26 cellular contexts compared by ENCODE assay signal in the genomic region with DNA sequence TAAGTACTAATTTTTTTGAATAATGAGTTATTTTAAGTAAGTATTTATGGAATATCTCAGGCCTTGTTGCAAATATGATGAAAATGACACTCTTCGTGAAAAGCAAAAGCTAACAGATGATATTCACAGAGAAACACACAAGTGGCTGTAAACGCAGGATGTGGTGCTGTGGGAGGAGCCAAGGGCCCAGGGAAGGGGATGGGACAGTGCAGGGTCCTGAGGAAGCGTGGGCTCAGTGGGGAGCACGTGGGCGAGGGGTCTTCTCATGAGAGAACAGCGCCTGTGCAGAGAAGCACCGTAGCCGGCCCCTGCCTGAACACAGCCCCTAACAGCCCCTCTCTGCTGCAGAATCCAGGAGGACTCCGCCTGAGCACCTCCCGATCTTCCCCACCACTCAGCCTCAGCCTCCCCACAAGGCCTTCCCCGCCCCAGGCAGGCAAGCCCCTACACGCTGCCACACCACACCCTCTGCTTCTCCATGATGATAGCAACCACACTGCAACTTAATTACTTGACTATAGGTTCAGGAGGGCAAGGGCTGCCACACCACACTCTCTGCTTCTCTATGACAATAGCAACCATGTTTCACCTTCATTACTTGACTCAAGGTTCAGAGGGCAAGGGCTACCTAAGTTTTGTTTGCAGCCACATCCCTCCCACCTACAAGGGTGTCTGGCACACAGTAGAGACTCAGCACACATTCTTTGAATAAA.
"Had no signal": no experiment of that assay in that cellular context is flagged by ENCODE, and none has a peak within 500 bp of the region (broad histone marks: within the 10 kb centered on the region; RNA-seq: fewer than 3 reads in every experiment).

No MANE protein-coding gene starts in this region.

- ATAC-seq: activated CD4-positive, alpha-beta T cell treated with anti-CD3 and anti-CD28 coated beads for 36 hours; effector memory CD8-positive, alpha-beta T cell; esophagus mucosa; left ventricle myocardium superior had no signal

- H3K4me1 Mint-ChIP-seq: activated B cell treated with CpG ODN at 0.5 μM for 24 hours; activated CD4-positive, alpha-beta T cell treated with anti-CD3 and anti-CD28 coated beads for 36 hours; activated naive CD8-positive, alpha-beta T cell treated with anti-CD3 and anti-CD28 coated beads for 36 hours; nephron had no signal

- H3K36me3 Mint-ChIP-seq: activated naive CD8-positive, alpha-beta T cell treated with anti-CD3 and anti-CD28 coated beads for 36 hours had no signal

- H3K4me3 Mint-ChIP-seq: activated B cell treated with CpG ODN at 0.5 μM for 24 hours; activated CD4-positive, alpha-beta T cell treated with anti-CD3 and anti-CD28 coated beads for 36 hours; activated naive CD8-positive, alpha-beta T cell treated with anti-CD3 and anti-CD28 coated beads for 36 hours; activated T-cell treated with anti-CD3 and anti-CD28 coated beads, Interleukin-2, amount 50 U/mL, for 4 hours; effector memory CD8-positive, alpha-beta T cell; nephron; T-helper 1 cell treated with Interleukin-12 subunit alpha and Interleukin-12 subunit beta and Interleukin-4 antibody, amounts not matched to agents 30 μg/mL and 1 μg/mL, for 36 hours had no signal

- H3K27ac Mint-ChIP-seq: activated B cell treated with CpG ODN at 0.5 μM for 24 hours; activated CD4-positive, alpha-beta T cell treated with anti-CD3 and anti-CD28 coated beads for 36 hours; activated naive CD8-positive, alpha-beta T cell treated with anti-CD3 and anti-CD28 coated beads for 36 hours; activated T-helper 2 cell treated with anti-CD3 and anti-CD28 coated beads, Interferon-gamma antibody, Interleukin-2, Interleukin-4, amounts not matched to agents 10 μg/mL and 5 μg/mL and 100 μg/mL, durations not matched to agents 14 hours and 24 hours and 36 hours; effector memory CD8-positive, alpha-beta T cell; nephron; T-helper 1 cell treated with Interleukin-12 subunit alpha and Interleukin-12 subunit beta and Interleukin-4 antibody, amounts not matched to agents 30 μg/mL and 1 μg/mL, for 36 hours had no signal

- DNase-seq: activated B cell treated with CpG ODN at 0.5 μM for 24 hours; activated CD4-positive, alpha-beta T cell treated with anti-CD3 and anti-CD28 coated beads for 36 hours; activated CD4-positive, alpha-beta T cell treated with anti-CD3 and anti-CD28 coated beads, Interleukin-2, amount 50 U/mL, for 4 hours; activated CD8-positive, alpha-beta memory T cell treated with anti-CD3 and anti-CD28 coated beads, Interleukin-2, amount 50 U/mL, for 48 hours; activated naive CD4-positive, alpha-beta T cell; activated naive CD8-positive, alpha-beta T cell treated with anti-CD3 and anti-CD28 coated beads for 36 hours; activated T-cell treated with anti-CD3 and anti-CD28 coated beads, Interleukin-2, amount 50 U/mL, for 4 hours; central memory CD4-positive, alpha-beta T cell; effector memory CD8-positive, alpha-beta T cell; foreskin melanocyte; glutamatergic neuron; hippocampal formation; kidney glomerular epithelial cell; left ventricle myocardium superior; right lobe of liver; stimulated activated CD4-positive, alpha-beta T cell treated with anti-CD3 and anti-CD28 coated beads, Interleukin-15, amount 100 ng/mL, for 24 hours; stimulated activated CD4-positive, alpha-beta T cell treated with anti-CD3 and anti-CD28 coated beads, Interleukin-2, amount 100 ng/mL, for 48 hours; stimulated activated CD8-positive, alpha-beta memory T cell treated with anti-CD3 and anti-CD28 coated beads, Interleukin-4, amount 100 ng/mL, for 48 hours; stimulated activated naive CD4-positive, alpha-beta T cell; T1000; testis; trophoblast cell had no signal

- H3K9me3 Mint-ChIP-seq: activated B cell treated with CpG ODN at 0.5 μM for 24 hours; activated naive CD8-positive, alpha-beta T cell treated with anti-CD3 and anti-CD28 coated beads for 36 hours; activated T-cell treated with anti-CD3 and anti-CD28 coated beads, Interleukin-2, amount 50 U/mL, for 4 hours; activated T-helper 2 cell treated with anti-CD3 and anti-CD28 coated beads, Interferon-gamma antibody, Interleukin-2, Interleukin-4, amounts not matched to agents 10 μg/mL and 5 μg/mL and 100 μg/mL, durations not matched to agents 14 hours and 24 hours and 36 hours; effector memory CD8-positive, alpha-beta T cell; nephron; T-helper 1 cell treated with Interleukin-12 subunit alpha and Interleukin-12 subunit beta and Interleukin-4 antibody, amounts not matched to agents 30 μg/mL and 1 μg/mL, for 36 hours had no signal
